Comparison of ENCODE assay signal across 27 cellular contexts in genomic region chr18:30381826-30382225, GRCh38.
"Had no signal": no experiment of that assay in that cellular context is flagged by ENCODE, and none has a peak within 500 bp of the region (broad histone marks: within the 10 kb centered on the region; RNA-seq: fewer than 3 reads in every experiment).

No MANE protein-coding gene starts in this region.

- H3K27me3 ChIP-seq: neural progenitor cell, ovary, right lobe of liver, sigmoid colon, stomach, thyroid gland, tibial nerve, upper lobe of left lung, vagina had no signal

- H3K27me3 Mint-ChIP-seq: progenitor cell of endocrine pancreas; stimulated activated naive B cell treated with anti-CD40 and anti-IgM and Interleukin-4, amounts not matched to agents 10 μg/mL and 1 μg/mL and 100 μg/mL, for 72 hours; stimulated activated naive CD8-positive, alpha-beta T cell treated with anti-CD3 and anti-CD28 coated beads, Interleukin-15, Interleukin-2, amounts not matched to agents 100 ng/mL and 50 ng/mL, for 24 hours had no signal

- H3K4me3 ChIP-seq: neural progenitor cell, ovary, psoas muscle, right lobe of liver, sigmoid colon, stomach, thoracic aorta, thyroid gland, tibial nerve, upper lobe of left lung, vagina had no signal

- H3K4me3 Mint-ChIP-seq: nephron; neural progenitor cell; stimulated activated effector memory CD8-positive, alpha-beta T cell treated with anti-CD3 and anti-CD28 coated beads, Interleukin-12 subunit alpha, Interleukin-12 subunit beta, amount 100 ng/mL, for 72 hours; stimulated activated naive B cell treated with anti-CD40 and anti-IgM and Interleukin-4, amounts not matched to agents 10 μg/mL and 1 μg/mL and 100 μg/mL, for 72 hours; stimulated activated naive CD8-positive, alpha-beta T cell treated with anti-CD3 and anti-CD28 coated beads, Interleukin-15, Interleukin-2, amounts not matched to agents 100 ng/mL and 50 ng/mL, for 24 hours had no signal

- H3K36me3 Mint-ChIP-seq: neural progenitor cell; stimulated activated effector memory CD8-positive, alpha-beta T cell treated with anti-CD3 and anti-CD28 coated beads, Interleukin-12 subunit alpha, Interleukin-12 subunit beta, amount 100 ng/mL, for 72 hours; stimulated activated naive B cell treated with anti-CD40 and anti-IgM and Interleukin-4, amounts not matched to agents 10 μg/mL and 1 μg/mL and 100 μg/mL, for 72 hours had no signal

- H3K9me3 Mint-ChIP-seq: neural progenitor cell had no signal

- H3K4me1 ChIP-seq: neural progenitor cell, parathyroid adenoma, psoas muscle, right lobe of liver, sigmoid colon, stomach, thyroid gland, tibial nerve, upper lobe of left lung, vagina had no signal

- H3K27ac Mint-ChIP-seq: nephron; neural progenitor cell; progenitor cell of endocrine pancreas; stimulated activated effector memory CD8-positive, alpha-beta T cell treated with anti-CD3 and anti-CD28 coated beads, Interleukin-12 subunit alpha, Interleukin-12 subunit beta, amount 100 ng/mL, for 72 hours; stimulated activated naive B cell treated with anti-CD40 and anti-IgM and Interleukin-4, amounts not matched to agents 10 μg/mL and 1 μg/mL and 100 μg/mL, for 72 hours; stimulated activated naive CD8-positive, alpha-beta T cell treated with anti-CD3 and anti-CD28 coated beads, Interleukin-15, Interleukin-2, amounts not matched to agents 100 ng/mL and 50 ng/mL, for 24 hours had no signal

- H3K4me1 Mint-ChIP-seq: nephron; neural progenitor cell; stimulated activated effector memory CD8-positive, alpha-beta T cell treated with anti-CD3 and anti-CD28 coated beads, Interleukin-12 subunit alpha, Interleukin-12 subunit beta, amount 100 ng/mL, for 72 hours; stimulated activated naive B cell treated with anti-CD40 and anti-IgM and Interleukin-4, amounts not matched to agents 10 μg/mL and 1 μg/mL and 100 μg/mL, for 72 hours had no signal

- H3K9me3 ChIP-seq: ovary, psoas muscle, right lobe of liver, thoracic aorta, thyroid gland, upper lobe of left lung, vagina had no signal

- H3K27ac ChIP-seq: neural progenitor cell, ovary, parathyroid adenoma, psoas muscle, right lobe of liver, sigmoid colon, stomach, thoracic aorta, thyroid gland, tibial nerve, upper lobe of left lung, vagina had no signal

- H3K36me3 ChIP-seq: neural progenitor cell, ovary, right lobe of liver, sigmoid colon, stomach, thoracic aorta, thyroid gland, tibial nerve, upper lobe of left lung, vagina had no signal

- ATAC-seq: psoas muscle; right cardiac atrium; right lobe of liver; stimulated activated effector memory CD8-positive, alpha-beta T cell treated with anti-CD3 and anti-CD28 coated beads, Interleukin-12 subunit alpha, Interleukin-12 subunit beta, amount 100 ng/mL, for 72 hours; stimulated activated naive B cell treated with anti-CD40 and anti-IgM and Interleukin-4, amounts not matched to agents 10 μg/mL and 1 μg/mL and 100 μg/mL, for 72 hours had no signal

- DNase-seq: occipital lobe; ovary; posterior cingulate gyrus; psoas muscle; right cardiac atrium; right lobe of liver; sigmoid colon; small intestine; stimulated activated CD4-positive, alpha-beta T cell treated with anti-CD3 and anti-CD28 coated beads, Interleukin-15, amount 100 ng/mL, for 24 hours; stimulated activated CD4-positive, alpha-beta T cell treated with anti-CD3 and anti-CD28 coated beads, Interleukin-2, amount 100 ng/mL, for 24 hours; stimulated activated CD4-positive, alpha-beta T cell treated with anti-CD3 and anti-CD28 coated beads, Interleukin-2, amount 100 ng/mL, for 48 hours; stimulated activated CD4-positive, alpha-beta T cell treated with anti-CD3 and anti-CD28 coated beads, Interleukin-4, amount 100 ng/mL, for 24 hours; stimulated activated naive B cell treated with anti-CD40 and anti-IgM and Interleukin-4, amounts not matched to agents 10 μg/mL and 1 μg/mL and 100 μg/mL, for 72 hours; stimulated activated naive CD4-positive, alpha-beta T cell treated with Interleukin-2 at 50 U/mL for 16 hours; stomach; thyroid gland; trophoblast cell; upper lobe of left lung had no signal
